ENCODE assay signal across 8 cellular contexts in genomic region chr10:21172774-21173432, GRCh38.
DNase-seq lines count a peak whose midpoint lies in the region; ATAC-seq, FAIRE-seq and TF ChIP-seq lines count a peak whose summit lies in the region.

No MANE protein-coding gene starts in this region.

- FAIRE-seq in astrocyte (lab: Jason Lieb, UNC) (no peak), small intestine (lab: Jason Lieb, UNC) (no peak)

- no peaks in the 10 kb centered on the region for H3K36me3 ChIP-seq in astrocyte (ENCODE audit: insufficient read depth, low read length)
- no peaks in the 10 kb centered on the region for H3K36me3 ChIP-seq in iPS-18a (ENCODE audit: control insufficient read depth, low read depth, low read length)
- no peaks in the 10 kb centered on the region for H3K36me3 ChIP-seq in small intestine (ENCODE audit: control insufficient read depth in 2 of 2, insufficient read depth in 2 of 2, low read length in 2 of 2)

- H3K9me3 ChIP-seq in astrocyte (ENCODE audit: insufficient read depth, low read depth, low read length) (no peaks in the 10 kb centered on the region), iPS-18a (ENCODE audit: control insufficient read depth, low read depth, low read length) (no peaks in the 10 kb centered on the region), small intestine (ENCODE audit: control insufficient read depth, low read depth) (no peaks in the 10 kb centered on the region)

- no peaks in the 10 kb centered on the region for H3K79me2 ChIP-seq in astrocyte (ENCODE audit: insufficient read depth, low read length)

- no peak for TF ChIP-seq CTCF in astrocyte (IDR thresholded peaks at IDR 0.05; ENCODE audit: insufficient read depth, low read depth, low read length)

- peak overlapping the region; percentile 45 for H2AFZ ChIP-seq in astrocyte (ENCODE audit: low read depth, low read length)

- ATAC-seq in GM18858 (IDR thresholded peaks at IDR 0.05; ENCODE audit: unreplicated experiment) (no peak), HG02884 (IDR thresholded peaks at IDR 0.05; ENCODE audit: unreplicated experiment) (no peak)

- peaks cover 1% of the 10 kb centered on the region for H3K27me3 Mint-ChIP-seq in astrocyte (ENCODE audit: low read depth, unreplicated experiment)

- peak overlapping the region; percentile 64 for H3K4me3 Mint-ChIP-seq in astrocyte (ENCODE audit: unreplicated experiment)

- no peak overlapping the region for H3K27ac Mint-ChIP-seq in astrocyte (ENCODE audit: unreplicated experiment)

- H3K4me1 ChIP-seq in astrocyte (ENCODE audit: insufficient read depth, low read length) (peaks cover 4% of the 10 kb centered on the region), iPS-18a (ENCODE audit: control insufficient read depth, low read depth, low read length) (peaks cover 14% of the 10 kb centered on the region), small intestine (ENCODE audit: control insufficient read depth in 2 of 2, insufficient read depth in 1 of 2, low read depth in 1 of 2, low read length in 1 of 2) (no peaks in the 10 kb centered on the region)

- peak overlapping the region; percentile 91 for H3K4me2 ChIP-seq in astrocyte (ENCODE audit: low read length)

- H3K9ac ChIP-seq in astrocyte (ENCODE audit: low read length) (no peak overlapping the region), iPS-18a (ENCODE audit: low read length) (no peak overlapping the region)

- CTCF ChIA-PET in HEK293T (lab: Yijun Ruan, JAX), result interaction anchor here (0.7 to 0.8 kb wide), 2 partner anchors 18 to 98 kb away, joined by 3 to 5 read pairs; no protein-coding TSS in a partner anchor

- H3K4me3 ChIP-seq in astrocyte (ENCODE audit: insufficient read depth, low read depth, low read length) (peak overlapping the region; percentile 59), iPS-18a (ENCODE audit: low read length) (peak overlapping the region; percentile 68), small intestine (ENCODE audit: low read depth in 1 of 2, low read length in 2 of 2) (peak overlapping the region; percentile 47 to 55)

- 3 to 4% (median 3%) methylated on average over 33 to 36 of the region's 36 CpGs for WGBS in small intestine, 3 donors

- H3K9me3 Mint-ChIP-seq in astrocyte (ENCODE audit: unreplicated experiment), result no peaks in the 10 kb centered on the region

- H3K27me3 ChIP-seq in astrocyte (ENCODE audit: insufficient read depth, low read length) (peaks cover 3% of the 10 kb centered on the region), iPS-18a (ENCODE audit: control insufficient read depth, insufficient read depth, low read length) (peaks cover 49% of the 10 kb centered on the region), small intestine (ENCODE audit: control insufficient read depth in 2 of 2, insufficient read depth in 2 of 2, low read length in 2 of 2) (peaks cover 8 to 16% of the 10 kb centered on the region in 2 donors)

- DNase-seq in HEK293T (ENCODE audit: extremely low spot score), result peak; percentile 22
- no peak for DNase-seq in astrocyte (ENCODE audit: low read depth)
- DNase-seq in small intestine, result no peak
- no peak for DNase-seq in central memory CD4-positive, alpha-beta T cell
- DNase-seq in dedifferentiated amniotic fluid mesenchymal stem cell (ENCODE audit: extremely low spot score), result no peak

- POLR2A ChIA-PET in HEK293T (lab: Yijun Ruan, JAX), result no interaction called here

- no peaks in the 10 kb centered on the region for H4K20me1 ChIP-seq in astrocyte (ENCODE audit: insufficient read depth, low read length)

- H3K27ac ChIP-seq in astrocyte (ENCODE audit: low read depth, low read length) (no peak overlapping the region), iPS-18a (ENCODE audit: low read length) (no peak overlapping the region), small intestine (ENCODE audit: low read depth in 1 of 2, low read length in 1 of 2) (no peak overlapping the region)

- H3K36me3 Mint-ChIP-seq in astrocyte (ENCODE audit: low read depth, unreplicated experiment), result no peaks in the 10 kb centered on the region

- H3K4me1 Mint-ChIP-seq in astrocyte (ENCODE audit: low read depth, unreplicated experiment), result peaks cover 10% of the 10 kb centered on the region

TF ChIP-seq in HEK293T, 16 proteins besides CTCF, POLR2A, EP300 and RAD21:
- no peak for TF ChIP-seq HDGF (IDR thresholded peaks at IDR 0.05; ENCODE audit: borderline replicate concordance)
- TF ChIP-seq PKNOX1 (IDR thresholded peaks at IDR 0.05), result peak; percentile 79
